23 cellular contexts compared by ENCODE assay signal in genomic region chr17:31540602-31541307, GRCh38.
"Had no signal": no experiment of that assay in that cellular context is flagged by ENCODE, and none has a peak within 500 bp of the region (broad histone marks: within the 10 kb centered on the region; RNA-seq: fewer than 3 reads in every experiment).

No MANE protein-coding gene starts in this region.

- H3K4me3 ChIP-seq: adrenal gland, breast epithelium, colonic mucosa, esophagus muscularis mucosa, testis, vagina had no signal

- H3K27me3 ChIP-seq: adrenal gland, breast epithelium, colonic mucosa, esophagus muscularis mucosa, testis, vagina had no signal

- H3K27ac Mint-ChIP-seq: activated T-cell treated with anti-CD3 and anti-CD28 coated beads, Interleukin-2, amount 50 U/mL, for 24 hours had no signal

- H3K4me1 Mint-ChIP-seq: activated T-helper 17 cell treated with anti-CD3 and anti-CD28 coated beads, Interleukin-2, amount 50 U/mL, for 72 hours had no signal

- H3K9me3 ChIP-seq: adrenal gland, breast epithelium, colonic mucosa, esophagus muscularis mucosa, testis, vagina had no signal

- H3K36me3 Mint-ChIP-seq: activated naive CD4-positive, alpha-beta T cell treated with anti-CD3 and anti-CD28 coated beads, Interleukin-2, amount 50 U/mL, for 72 hours had no signal

- H3K27me3 Mint-ChIP-seq: activated T-cell treated with anti-CD3 and anti-CD28 coated beads, Interleukin-2, amount 50 U/mL, for 24 hours; activated T-helper 17 cell treated with anti-CD3 and anti-CD28 coated beads, Interleukin-2, amount 50 U/mL, for 72 hours had no signal

- H3K4me1 ChIP-seq: adrenal gland, colonic mucosa had no signal

- H3K9me3 Mint-ChIP-seq: activated naive CD4-positive, alpha-beta T cell treated with anti-CD3 and anti-CD28 coated beads, Interleukin-2, amount 50 U/mL, for 72 hours; activated T-cell treated with anti-CD3 and anti-CD28 coated beads, Interleukin-2, amount 50 U/mL, for 24 hours; activated T-helper 17 cell treated with anti-CD3 and anti-CD28 coated beads, Interleukin-2, amount 50 U/mL, for 72 hours had no signal

- ATAC-seq: sciatic nerve had no signal

- FAIRE-seq: frontal cortex, islet of Langerhans, small intestine, TTC549 had no signal

- H3K4me3 Mint-ChIP-seq: activated T-cell treated with anti-CD3 and anti-CD28 coated beads, Interleukin-2, amount 50 U/mL, for 24 hours; activated T-helper 17 cell treated with anti-CD3 and anti-CD28 coated beads, Interleukin-2, amount 50 U/mL, for 72 hours had no signal

- DNase-seq: activated CD4-positive, alpha-beta T cell treated with anti-CD3 and anti-CD28 coated beads for 1 hour; activated CD4-positive, alpha-beta T cell treated with anti-CD3 and anti-CD28 coated beads, Interleukin-2, amount 50 U/mL, for 1 hour; colonic mucosa; head of caudate nucleus; left ventricle myocardium superior; mammary epithelial cell; small intestine; stimulated activated CD4-positive, alpha-beta T cell treated with anti-CD3 and anti-CD28 coated beads, Interleukin-2, amount 100 ng/mL, for 24 hours; stimulated activated naive CD4-positive, alpha-beta T cell; testis; trophoblast cell; WERI-Rb-1 had no signal

- H3K27ac ChIP-seq: adrenal gland, breast epithelium, colonic mucosa, esophagus muscularis mucosa, testis, vagina, WERI-Rb-1 had no signal

- H3K36me3 ChIP-seq: adrenal gland, breast epithelium, colonic mucosa, esophagus muscularis mucosa, vagina, WERI-Rb-1 had no signal
